8 cellular contexts compared by ENCODE assay signal in the genomic region with DNA sequence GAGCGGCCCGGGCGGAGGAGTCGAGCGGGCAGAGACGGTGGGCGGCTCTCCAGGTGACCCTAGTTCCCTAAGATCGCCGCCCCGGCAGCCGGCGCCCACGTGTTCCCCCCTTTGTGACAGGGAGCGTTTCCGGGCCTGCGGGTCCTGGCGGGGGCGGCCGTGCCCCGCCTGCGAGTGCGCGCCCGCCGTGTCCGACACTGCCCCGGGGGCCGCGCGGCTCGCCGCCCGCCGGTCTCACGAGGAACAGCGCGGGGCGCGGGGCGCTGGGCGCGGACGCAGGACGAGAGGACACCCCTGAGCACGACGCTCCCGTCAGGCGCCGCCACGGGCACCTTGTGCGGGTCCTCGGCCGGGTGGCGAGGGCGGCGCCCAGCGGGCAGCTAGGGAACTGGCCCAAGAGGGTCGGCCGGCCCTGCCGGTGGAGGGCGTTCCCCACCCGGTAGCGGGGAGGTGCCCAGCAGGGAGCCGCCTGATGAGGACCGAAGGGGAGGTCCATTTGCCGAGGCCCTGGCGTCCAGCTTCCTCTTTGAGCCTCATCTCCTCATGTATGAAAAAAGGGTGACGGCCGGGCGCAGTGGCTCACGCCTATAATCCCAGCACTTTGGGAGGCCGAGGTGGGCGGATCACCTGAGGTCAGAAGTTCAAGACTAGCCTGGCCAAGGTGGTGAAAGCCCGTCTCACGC. TPM values are rescaled to one million over a fixed set of nuclear protein-coding genes. Genes with fewer than 3 reads are reported as not detected.
A peak's percentile ranks its signal among the peaks of the same experiment; 100 is the strongest.
DNase-seq lines count a peak whose midpoint lies in the region; ATAC-seq and TF ChIP-seq lines count a peak whose summit lies in the region.

A gene (minus strand): TSS at position 137 of the 683 bp plus-strand sequence. CDS start 535 bp downstream, outside the sequence.

- H3K27me3 Mint-ChIP-seq in neural crest cell (ENCODE audit: low read depth), result no peaks in the 10 kb centered on the region

- DNase-seq in DMS53 treated with DMSO at 0.1 percent for 48 hours (lab: John Stamatoyannopoulos, UW; ENCODE audit: unreplicated experiment), result peak; percentile 95
- DNase-seq in LNCaP clone FGC (ENCODE audit: low read depth), result peak; percentile 75
- peak; percentile 81 to 83 for DNase-seq in SHP77 (lab: John Stamatoyannopoulos, UW)
- peak; percentile 78 for DNase-seq in activated effector memory CD4-positive, alpha-beta T cell treated with Interleukin-2 at 50 U/mL for 16 hours
- peak; percentile 85 for DNase-seq in fibroblast of the conjunctiva (ENCODE audit: low read depth)
- peak; percentile 86 for DNase-seq in neural crest cell (ENCODE audit: low read depth, low spot score)

- peak; percentile 77 for ATAC-seq in GM21786 (IDR thresholded peaks at IDR 0.05; ENCODE audit: unreplicated experiment)

- peaks cover 8% of the 10 kb centered on the region for H3K36me3 Mint-ChIP-seq in neural crest cell (ENCODE audit: low read depth)

- H3K9me3 Mint-ChIP-seq in neural crest cell, result no peaks in the 10 kb centered on the region

- H3K4me3 ChIP-seq in LNCaP clone FGC (ENCODE audit: low read depth, low read length) (peak within 1 kb of the TSS; percentile 99), stomach smooth muscle (ENCODE audit: low read length in 2 of 2) (peak within 1 kb of the TSS; percentile 92 to 93)

- H3K27me3 ChIP-seq in stomach smooth muscle (ENCODE audit: control insufficient read depth in 1 of 2, insufficient read depth in 2 of 2, low read length in 2 of 2), result no peaks in the 10 kb centered on the region

- peak within 1 kb of the TSS; percentile 86 for H3K27ac ChIP-seq in stomach smooth muscle (ENCODE audit: low read length)

- TF ChIP-seq CTCF in LNCaP clone FGC (IDR thresholded peaks at IDR 0.05; ENCODE audit: control insufficient read depth, extremely low read depth, insufficient read depth) (peak; percentile 96), neural crest cell (conservative IDR thresholded peaks at IDR 0.05) (peak; percentile 78)

- peaks cover 15% of the 10 kb centered on the region for H3K4me1 ChIP-seq in stomach smooth muscle (ENCODE audit: control insufficient read depth, insufficient read depth, low read length)

- peak within 1 kb of the TSS; percentile 100 for H3K27ac Mint-ChIP-seq in neural crest cell (ENCODE audit: unreplicated experiment)

- H3K9me3 ChIP-seq in stomach smooth muscle (ENCODE audit: control insufficient read depth in 2 of 2, low read length in 2 of 2), result no peaks in the 10 kb centered on the region

- H3K4me1 Mint-ChIP-seq in neural crest cell, result peaks cover 28% of the 10 kb centered on the region

- peak within 1 kb of the TSS; percentile 96 to 100 for H3K9ac ChIP-seq in stomach smooth muscle (ENCODE audit: low read length in 2 of 2)

- peaks cover 3 to 8% of the 10 kb centered on the region in 2 donors for H3K36me3 ChIP-seq in stomach smooth muscle (ENCODE audit: control insufficient read depth in 2 of 2, insufficient read depth in 2 of 2, low read length in 2 of 2)

- peak within 1 kb of the TSS; percentile 99 for H3K4me3 Mint-ChIP-seq in neural crest cell

RNA-seq across cellular contexts. Expression of the gene that starts here (rescaled TPM):
- total RNA-seq in neural crest cell, result 162 and 163 TPM in 2 replicates

Comparison
In these comparisons a context has a peak if more than half of its experiments do, and no peak if none do; other contexts are left out.
1. Peak in every context shown above with its lines: DNase-seq, ATAC-seq, H3K4me3 ChIP-seq and H3K27ac ChIP-seq.